Comparison of ENCODE assay signal across 16 cellular contexts in the genomic region with DNA sequence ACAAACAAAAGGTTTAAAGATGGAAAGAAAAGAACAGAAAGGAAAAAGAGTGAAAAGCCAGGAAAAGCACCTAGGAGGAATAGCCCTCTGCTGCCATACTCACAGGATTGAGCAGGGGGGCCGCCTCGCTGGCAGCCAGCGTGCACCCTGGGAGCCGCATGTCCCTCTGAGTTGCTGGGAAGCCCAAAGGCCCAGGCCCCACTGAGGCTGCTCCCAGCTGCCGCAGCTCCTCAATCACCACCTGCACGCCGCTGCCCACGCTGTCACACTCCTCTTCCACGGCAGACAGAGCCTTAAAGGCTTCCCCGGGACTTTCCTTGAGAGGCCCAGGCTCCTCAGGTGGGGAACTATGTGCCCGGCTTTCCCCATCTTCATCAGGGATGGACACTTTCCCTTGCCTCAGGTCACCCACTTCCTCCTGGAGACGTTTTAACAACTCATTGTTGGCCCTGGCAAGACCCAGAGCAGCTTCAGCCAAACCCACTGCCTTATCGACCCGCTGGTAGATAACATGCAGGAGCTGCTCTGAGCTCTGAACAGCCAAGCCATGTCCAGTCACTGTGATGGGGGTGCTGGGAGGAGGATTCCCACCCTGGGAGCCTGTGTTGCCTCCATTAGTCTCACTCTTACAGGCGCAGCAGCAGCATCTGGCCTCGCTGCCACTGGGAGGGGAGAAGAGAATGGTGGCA. TPM values are rescaled to one million over a fixed set of nuclear protein-coding genes. Genes with fewer than 3 reads are reported as not detected.
"Had no signal": no experiment of that assay in that cellular context is flagged by ENCODE, and none has a peak within 500 bp of the region (broad histone marks: within the 10 kb centered on the region; RNA-seq: fewer than 3 reads in every experiment).

No MANE protein-coding gene starts in this region.

- DNase-seq: activated CD4-positive, CD25-positive, alpha-beta regulatory T cell treated with anti-CD3 and anti-CD28 coated beads, Interleukin-2, amount 50 U/mL, for 72 hours; activated T-cell treated with anti-CD3 and anti-CD28 coated beads for 4 hours; cortex of kidney; effector CD4-positive, alpha-beta T cell; foreskin keratinocyte; left colon; naive B cell; stimulated activated naive CD8-positive, alpha-beta T cell treated with anti-CD3 and anti-CD28 coated beads, Interleukin-15, amount 100 ng/mL, for 72 hours; T-helper 1 cell; T1000 had no signal

- H3K27me3 ChIP-seq: foreskin keratinocyte, neutrophil, testis, upper lobe of left lung had no signal

- H3K4me3 ChIP-seq: testis, upper lobe of left lung had no signal

- H3K27ac ChIP-seq: foreskin keratinocyte, neutrophil, testis, upper lobe of left lung had no signal

- ATAC-seq: foreskin keratinocyte; stimulated activated naive CD8-positive, alpha-beta T cell treated with anti-CD3 and anti-CD28 coated beads, Interleukin-15, amount 100 ng/mL, for 72 hours had no signal

- H3K9me3 ChIP-seq: neutrophil, testis, upper lobe of left lung had no signal

- H3K4me1 ChIP-seq: foreskin keratinocyte had no signal

- H3K4me3 Mint-ChIP-seq: activated naive CD4-positive, alpha-beta T cell treated with anti-CD3 and anti-CD28 coated beads, Interleukin-2, amount 50 U/mL, for 24 hours; naive B cell; stimulated activated naive CD8-positive, alpha-beta T cell treated with anti-CD3 and anti-CD28 coated beads, Interleukin-15, amount 100 ng/mL, for 72 hours had no signal

- H3K9me3 Mint-ChIP-seq: activated naive CD4-positive, alpha-beta T cell treated with anti-CD3 and anti-CD28 coated beads, Interleukin-2, amount 50 U/mL, for 24 hours; naive B cell; stimulated activated naive CD8-positive, alpha-beta T cell treated with anti-CD3 and anti-CD28 coated beads, Interleukin-15, amount 100 ng/mL, for 72 hours had no signal

- H3K27ac Mint-ChIP-seq: activated naive CD4-positive, alpha-beta T cell treated with anti-CD3 and anti-CD28 coated beads, Interleukin-2, amount 50 U/mL, for 24 hours; naive B cell; stimulated activated naive CD8-positive, alpha-beta T cell treated with anti-CD3 and anti-CD28 coated beads, Interleukin-15, amount 100 ng/mL, for 72 hours had no signal

- H3K27me3 Mint-ChIP-seq: activated naive CD4-positive, alpha-beta T cell treated with anti-CD3 and anti-CD28 coated beads, Interleukin-2, amount 50 U/mL, for 24 hours; naive B cell; stimulated activated naive CD8-positive, alpha-beta T cell treated with anti-CD3 and anti-CD28 coated beads, Interleukin-15, amount 100 ng/mL, for 72 hours had no signal

- H3K4me1 Mint-ChIP-seq: activated naive CD4-positive, alpha-beta T cell treated with anti-CD3 and anti-CD28 coated beads, Interleukin-2, amount 50 U/mL, for 24 hours had no signal

- H3K36me3 Mint-ChIP-seq: activated naive CD4-positive, alpha-beta T cell treated with anti-CD3 and anti-CD28 coated beads, Interleukin-2, amount 50 U/mL, for 24 hours had no signal

RNA-seq across cellular contexts. Expression of a gene that starts 43.5 kb away (rescaled TPM):
- total RNA-seq: foreskin keratinocyte, left colon, lung microvascular endothelial cell, mononuclear cell, upper lobe of left lung had no signal
- polyA plus RNA-seq: foreskin keratinocyte had no signal
